8 cellular contexts compared by ENCODE assay signal in the genomic region with DNA sequence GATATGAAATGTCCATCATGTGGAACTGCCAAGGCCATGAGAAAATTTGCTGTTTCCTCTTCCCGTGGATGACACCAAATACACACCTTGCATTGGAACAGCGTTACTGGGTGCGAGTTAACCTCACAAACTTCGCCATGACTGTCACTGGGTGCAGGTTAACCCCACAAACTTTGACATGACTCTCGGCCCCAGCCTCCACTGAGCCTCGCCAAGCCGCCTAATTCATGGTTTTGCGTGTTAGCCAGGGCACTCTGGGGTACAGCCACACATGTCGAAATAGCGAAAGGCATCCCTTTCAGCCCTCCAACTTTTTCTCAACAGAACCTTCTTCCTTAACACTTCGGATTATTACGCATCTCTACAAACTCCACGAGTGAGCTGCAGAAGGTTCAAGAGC. TPM values are rescaled to one million over a fixed set of nuclear protein-coding genes. Genes with fewer than 3 reads are reported as not detected.
DNase-seq lines count a peak whose midpoint lies in the region; ATAC-seq and TF ChIP-seq lines count a peak whose summit lies in the region.
"Had no signal": no experiment of that assay in that cellular context is flagged by ENCODE, and none has a peak within 500 bp of the region (broad histone marks: within the 10 kb centered on the region; RNA-seq: fewer than 3 reads in every experiment).

No MANE protein-coding gene starts in this region.

- H3K27me3 Mint-ChIP-seq in H9 (ENCODE audit: low read depth), result no peaks in the 10 kb centered on the region; the same call in 1 of the 2 replicates

- H3K27ac Mint-ChIP-seq in H9, result no peak overlapping the region

- H3K56ac ChIP-seq in H9 (ENCODE audit: insufficient read length, low read depth, low read length), result no peak overlapping the region

- peaks cover 0 to 5% (median 0%) of the 10 kb centered on the region in 3 experiments; a peak in 3 of 7 replicates for H3K36me3 Mint-ChIP-seq in H9 (ENCODE audit: insufficient read depth in 1 of 3, low read depth in 3 of 3)

- H3K9ac ChIP-seq in H9 (ENCODE audit: extremely low read depth, insufficient read length, low read length), result no peak overlapping the region

- peaks cover 0 to 28% of the 10 kb centered on the region in 2 donors for H3K36me3 ChIP-seq in psoas muscle (ENCODE audit: insufficient read depth in 1 of 2, low read depth in 1 of 2)

- H3K4me2 ChIP-seq in H9 (ENCODE audit: insufficient read depth, insufficient read length, low read length), result no peak overlapping the region

- H3K9me3 ChIP-seq in H9 (ENCODE audit: control insufficient read depth, low read depth, low read length), result no peaks in the 10 kb centered on the region
- no peaks in the 10 kb centered on the region for H3K9me3 ChIP-seq in psoas muscle

- H2AFZ ChIP-seq in H9 (ENCODE audit: low read length), result no peak overlapping the region

- no peaks in the 10 kb centered on the region for H3K79me1 ChIP-seq in H9 (ENCODE audit: insufficient read depth, low read depth, low read length, poor library complexity, severe bottlenecking)

- no peak overlapping the region for H4K5ac ChIP-seq in H9 (ENCODE audit: insufficient read length, low read depth, low read length)

- no peak overlapping the region for H3K23ac ChIP-seq in H9 (ENCODE audit: insufficient read length, low read depth, low read length)

- H3K23me2 ChIP-seq in H9 (ENCODE audit: insufficient read length, low read depth, low read length, poor library complexity, severe bottlenecking), result no peaks in the 10 kb centered on the region

- H3K27me3 ChIP-seq in H9 (ENCODE audit: insufficient read depth, low read length) (no peaks in the 10 kb centered on the region), psoas muscle (ENCODE audit: insufficient read depth in 3 of 3, low read length in 2 of 3) (no peaks in the 10 kb centered on the region)

- no peak overlapping the region for H3K18ac ChIP-seq in H9 (ENCODE audit: insufficient read length, low read depth, low read length)

- no peak overlapping the region for H4K91ac ChIP-seq in H9 (ENCODE audit: insufficient read length, low read depth, low read length)

- H2AK5ac ChIP-seq in H9 (ENCODE audit: insufficient read length, low read length), result no peak overlapping the region

- no peak for TF ChIP-seq CTCF in H9 (conservative IDR thresholded peaks at IDR 0.05)
- no peak for TF ChIP-seq CTCF in RWPE1 (conservative IDR thresholded peaks at IDR 0.05; ENCODE audit: low read depth)
- no peak for TF ChIP-seq CTCF in epithelial cell of proximal tubule (conservative IDR thresholded peaks at IDR 0.05; ENCODE audit: low read depth, low read length)
- TF ChIP-seq CTCF in psoas muscle (IDR thresholded peaks at IDR 0.05), result no peak

- no peaks in the 10 kb centered on the region for H3K79me2 ChIP-seq in H9 (ENCODE audit: insufficient read depth, low read length)

- H3K9me3 Mint-ChIP-seq in H9, result no peaks in the 10 kb centered on the region; a peak in 1 of 5 replicates

- no CpG with 5 or more reads among the region's 13 CpGs for WGBS in H9 (ENCODE audit: extremely low coverage, insufficient read length, low lambda C conversion rate)
- WGBS in psoas muscle, 3 donors, result 84 to 90% (median 88%) methylated on average over 13 of the region's 13 CpGs

- no peak overlapping the region for H2BK12ac ChIP-seq in H9 (ENCODE audit: insufficient read length, low read depth, low read length)

- peak overlapping the region; percentile 64 to 83; a peak in 3 of 5 replicates for H3K4me3 Mint-ChIP-seq in H9

- no peak overlapping the region for H2BK120ac ChIP-seq in H9 (ENCODE audit: low read depth, low read length, poor library complexity, severe bottlenecking)

- H2BK20ac ChIP-seq in H9 (ENCODE audit: low read depth, low read length, poor library complexity, severe bottlenecking), result no peak overlapping the region

- no peak overlapping the region for H2BK5ac ChIP-seq in H9 (ENCODE audit: insufficient read length, low read length)

- no peak for ATAC-seq in psoas muscle

- H3K4ac ChIP-seq in H9 (ENCODE audit: low read depth, low read length), result no peak overlapping the region

- H4K8ac ChIP-seq in H9 (replicated peaks; ENCODE audit: insufficient read length, low read depth, low read length), result no peak overlapping the region

- H3K4me1 ChIP-seq in H9 (ENCODE audit: insufficient read depth, low read length), result no peaks in the 10 kb centered on the region
- H3K4me1 ChIP-seq in psoas muscle, result peaks cover 31% of the 10 kb centered on the region

- no peaks in the 10 kb centered on the region for H4K20me1 ChIP-seq in H9 (ENCODE audit: control insufficient read depth, insufficient read depth, insufficient read length)

- CTCF ChIA-PET in RWPE1 (lab: Yijun Ruan, JAX), result no interaction called here

- H3K27ac ChIP-seq in H9 (ENCODE audit: insufficient read length, low read depth, low read length) (no peak overlapping the region), RWPE1 (peak overlapping the region; percentile 84), psoas muscle (no peak overlapping the region)

- POLR2A ChIA-PET in RWPE1 (lab: Yijun Ruan, JAX; ENCODE audit: low non-redundant PET), result no interaction called here

- H3K4me3 ChIP-seq in epithelial cell of proximal tubule (ENCODE audit: low read depth, low read length), result peak overlapping the region; percentile 54
- H3K4me3 ChIP-seq in psoas muscle, result peak overlapping the region; percentile 92

- H3K4me1 Mint-ChIP-seq in H9, result peaks cover 3 to 16% of the 10 kb centered on the region in 2 experiments

- DNase-seq in H9 (no peak), RWPE1 (ENCODE audit: low spot score) (no peak), epithelial cell of proximal tubule (ENCODE audit: low read depth) (no peak), psoas muscle (no peak), mesenteric fat pad (ENCODE audit: low spot score) (no peak), SIG-M5 (lab: John Stamatoyannopoulos, UW) (no peak), NCI-H2196 treated with DMSO at 0.1 percent for 48 hours (lab: John Stamatoyannopoulos, UW; ENCODE audit: unreplicated experiment) (no peak)
- DNase-seq: GDM1 had no signal

- intact Hi-C loops in psoas muscle (cut with DNase I), result loop anchor here in 1 of 2 donors (10.0 kb wide), 1 partner anchor 193 kb away; no protein-coding TSS in a partner anchor

- H2BK15ac ChIP-seq in H9 (ENCODE audit: low read depth, low read length), result no peak overlapping the region

- no peak overlapping the region for H3T11ph ChIP-seq in H9 (ENCODE audit: low read length)

- no peak overlapping the region for H3K14ac ChIP-seq in H9 (ENCODE audit: insufficient read depth, low read length)

RNA-seq across cellular contexts. Expression of a gene that starts 10.6 kb away (rescaled TPM):
- total RNA-seq in H9 (2021) (38.8 and 39.9 TPM in 2 replicates), epithelial cell of proximal tubule (45.1 and 51.4 TPM in 2 replicates), psoas muscle (10 to 100 TPM in 3 of 4 donors, 1 to 10 TPM in 1; 9.1 to 18.0 (median 16.7) TPM), mesenteric fat pad (18.5 TPM)
- polyA plus RNA-seq in psoas muscle, result 10 to 100 TPM; 10.8 to 65.8 (median 24.1) TPM

RNA-seq across cellular contexts. Expression of a gene that starts 48.3 kb away (rescaled TPM):
- 3.6 and 5.0 TPM in 2 replicates for total RNA-seq in H9 (2021)
- total RNA-seq in epithelial cell of proximal tubule, result 0.29 and 0.92 TPM in 2 replicates
- under 1 TPM in 2 of 4 donors, not detected in 2; 0.22 to 0.34 TPM for total RNA-seq in psoas muscle
- under 1 TPM; 0.07 to 0.20 (median 0.08) TPM for polyA plus RNA-seq in psoas muscle
- total RNA-seq in mesenteric fat pad, result 0.48 TPM
